ENCODE assay signal across 22 cellular contexts in the genomic region with DNA sequence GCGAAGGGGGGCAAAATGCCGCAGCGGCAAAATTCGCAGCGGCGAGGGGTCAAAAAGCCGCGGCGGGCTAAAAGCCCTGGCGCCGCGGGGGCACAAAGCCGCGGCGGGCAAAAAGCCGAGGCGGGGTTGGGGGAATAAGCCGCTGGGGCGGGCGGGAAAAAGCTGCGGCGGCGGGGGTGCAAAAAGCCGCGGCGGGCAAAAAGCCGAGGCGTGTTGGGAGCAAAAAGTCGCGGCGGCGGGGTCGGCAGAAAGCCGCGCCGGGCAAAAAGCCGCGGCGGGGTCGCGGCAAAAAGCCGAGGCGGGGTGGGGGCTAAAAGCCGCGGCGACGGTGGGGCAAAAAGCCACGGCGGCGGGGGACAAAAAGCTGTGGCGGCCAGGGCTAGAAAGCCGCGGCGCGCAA.
"Had no signal": no experiment of that assay in that cellular context is flagged by ENCODE, and none has a peak within 500 bp of the region (broad histone marks: within the 10 kb centered on the region; RNA-seq: fewer than 3 reads in every experiment).

No MANE protein-coding gene starts in this region.

- H3K27ac Mint-ChIP-seq: immature natural killer cell; mesothelial cell of epicardium; naive B cell; natural killer cell treated with Interleukin-12 subunit alpha and Interleukin-12 subunit beta and Interleukin-15 and Interleukin-18, amount 100 ng/mL, for 72 hours; stimulated activated memory B cell treated with anti-CD40 and anti-IgM and Interleukin-4, amounts not matched to agents 10 μg/mL and 1 μg/mL and 100 μg/mL, for 72 hours had no signal

- H3K27me3 Mint-ChIP-seq: naive B cell; natural killer cell treated with Interleukin-12 subunit alpha and Interleukin-12 subunit beta and Interleukin-15 and Interleukin-18, amount 100 ng/mL, for 72 hours; stimulated activated memory B cell treated with anti-CD40 and anti-IgM and Interleukin-4, amounts not matched to agents 10 μg/mL and 1 μg/mL and 100 μg/mL, for 72 hours had no signal

- H3K36me3 ChIP-seq: neutrophil, prostate gland, right atrium auricular region, thoracic aorta, tibial nerve, upper lobe of right lung, uterus had no signal

- H3K27ac ChIP-seq: dorsolateral prefrontal cortex, neutrophil, parathyroid adenoma, prostate gland, right atrium auricular region, thoracic aorta, tibial nerve, upper lobe of right lung, uterus had no signal

- DNase-seq: cerebellar nuclear complex; dorsolateral prefrontal cortex; effector CD4-positive, alpha-beta T cell; immature natural killer cell; mesenchymal stem cell; naive B cell; stimulated activated CD4-positive, alpha-beta T cell treated with anti-CD3 and anti-CD28 coated beads, Interleukin-4, amount 100 ng/mL, for 4 hours; stimulated activated naive CD8-positive, alpha-beta T cell treated with anti-CD3 and anti-CD28 coated beads, Interleukin-15, Interleukin-2, amounts not matched to agents 100 U/mL and 50 U/mL, for 24 hours; uterus had no signal

- H3K9me3 ChIP-seq: prostate gland, uterus had no signal

- H3K4me1 ChIP-seq: parathyroid adenoma, prostate gland, right atrium auricular region, tibial nerve, upper lobe of right lung, uterus had no signal

- H3K4me3 Mint-ChIP-seq: immature natural killer cell; mesothelial cell of epicardium; naive B cell; natural killer cell treated with Interleukin-12 subunit alpha and Interleukin-12 subunit beta and Interleukin-15 and Interleukin-18, amount 100 ng/mL, for 72 hours; neural crest cell; stimulated activated memory B cell treated with anti-CD40 and anti-IgM and Interleukin-4, amounts not matched to agents 10 μg/mL and 1 μg/mL and 100 μg/mL, for 72 hours had no signal

- H3K4me1 Mint-ChIP-seq: immature natural killer cell; mesothelial cell of epicardium; neural crest cell; stimulated activated memory B cell treated with anti-CD40 and anti-IgM and Interleukin-4, amounts not matched to agents 10 μg/mL and 1 μg/mL and 100 μg/mL, for 72 hours had no signal

- H3K27me3 ChIP-seq: upper lobe of right lung, uterus had no signal

- H3K4me3 ChIP-seq: dorsolateral prefrontal cortex, mucosa of descending colon, prostate gland, right atrium auricular region, smooth muscle cell, thoracic aorta, tibial nerve, upper lobe of right lung, uterus had no signal
